Comparison of ENCODE assay signal across 8 cellular contexts in the genomic region with DNA sequence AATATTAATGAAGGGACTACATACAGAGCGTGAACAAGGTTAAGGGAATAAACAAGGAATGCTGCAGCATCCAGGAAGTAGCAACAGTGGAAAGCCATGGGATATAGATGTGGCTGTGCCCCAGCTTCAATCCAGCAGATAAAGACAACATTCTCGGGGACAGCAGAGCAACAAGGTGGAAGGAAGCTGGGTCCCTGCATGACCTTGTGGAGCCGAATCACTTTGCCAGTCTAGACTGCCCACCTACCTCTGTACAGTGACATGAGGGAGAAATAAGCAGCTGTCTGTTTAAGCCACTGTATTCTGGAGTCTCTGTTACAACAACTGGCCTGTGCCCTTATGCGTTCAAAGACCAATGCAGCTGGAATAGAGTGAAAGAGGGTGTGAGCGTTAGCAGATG.
"Had no signal": no experiment of that assay in that cellular context is flagged by ENCODE, and none has a peak within 500 bp of the region (broad histone marks: within the 10 kb centered on the region; RNA-seq: fewer than 3 reads in every experiment).

No MANE protein-coding gene starts in this region.

- ATAC-seq: HCT116 had no signal

- DNase-seq: GOT3, H9, HFFc6, IMR-90, KG1 had no signal

- FAIRE-seq: H54 had no signal

- H3K27ac ChIP-seq: HL-60 had no signal

- H3K9me3 Mint-ChIP-seq: HFFc6 had no signal

- H3K27ac Mint-ChIP-seq: H9, HFFc6 had no signal

- H3K4me3 Mint-ChIP-seq: H9, HFFc6 had no signal
